24 cellular contexts compared by ENCODE assay signal in the genomic region with DNA sequence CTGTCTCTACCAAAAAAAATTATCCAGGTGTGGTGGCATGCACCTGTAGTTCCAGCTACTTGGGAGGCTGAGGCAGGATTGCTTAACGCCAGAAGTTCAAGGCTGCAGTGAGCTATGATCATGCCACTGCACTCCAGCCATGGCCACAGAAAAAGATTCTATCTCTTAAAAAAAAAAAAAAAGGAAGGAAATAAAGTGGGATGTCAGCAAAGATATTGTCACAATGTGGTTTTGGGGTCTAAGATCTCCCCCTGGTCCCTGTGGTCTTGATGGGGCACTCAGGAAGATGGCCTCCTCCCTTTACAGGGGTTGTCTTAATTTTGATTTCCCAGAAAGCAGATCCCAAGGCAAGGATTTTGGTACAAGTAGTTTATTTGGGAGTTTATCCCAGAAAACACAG.
"Had no signal": no experiment of that assay in that cellular context is flagged by ENCODE, and none has a peak within 500 bp of the region (broad histone marks: within the 10 kb centered on the region; RNA-seq: fewer than 3 reads in every experiment).

No MANE protein-coding gene starts in this region.

- H3K4me3 ChIP-seq: ascending aorta, cardiac muscle cell, colonic mucosa, dorsolateral prefrontal cortex, ovary, skin epidermis, suprapubic skin, tibial artery, upper lobe of right lung had no signal

- DNase-seq: activated B cell treated with CpG ODN at 0.5 μM for 24 hours; activated CD4-positive, alpha-beta T cell treated with anti-CD3 and anti-CD28 coated beads for 36 hours; activated CD4-positive, alpha-beta T cell treated with anti-CD3 and anti-CD28 coated beads, Interleukin-2, amount 50 U/mL, for 4 hours; activated gamma-delta T cell; activated naive CD4-positive, alpha-beta T cell treated with anti-CD3 and anti-CD28 coated beads, Interleukin-2, amount 10 ng/mL, durations not matched to agents 7 days and 5 days; activated naive CD8-positive, alpha-beta T cell treated with anti-CD3 and anti-CD28 coated beads, Interleukin-2, amount 10 ng/mL, durations not matched to agents 7 days and 5 days; cerebellar nuclear complex; colonic mucosa; dorsolateral prefrontal cortex; effector memory CD4-positive, alpha-beta T cell; left ventricle myocardium superior; nephron progenitor cell; ovary; stimulated activated CD4-positive, alpha-beta T cell treated with anti-CD3 and anti-CD28 coated beads, Interleukin-1b, Interleukin-23, amount 100 ng/mL, for 48 hours; stimulated activated CD4-positive, alpha-beta T cell treated with anti-CD3 and anti-CD28 coated beads, Interleukin-4, amount 100 ng/mL, for 4 hours; stimulated activated CD8-positive, alpha-beta memory T cell treated with anti-CD3 and anti-CD28 coated beads, Interleukin-4, amount 100 ng/mL, for 48 hours; stimulated activated naive CD8-positive, alpha-beta T cell treated with anti-CD3 and anti-CD28 coated beads, Interleukin-15, amount 100 ng/mL, for 72 hours; T-helper 1 cell; tibial artery; upper lobe of right lung had no signal

- H3K36me3 ChIP-seq: ascending aorta, cardiac muscle cell, colonic mucosa, ovary, suprapubic skin, tibial artery, upper lobe of right lung had no signal

- H3K9me3 ChIP-seq: ascending aorta, colonic mucosa, ovary, suprapubic skin, tibial artery, upper lobe of right lung had no signal

- H3K4me1 ChIP-seq: colonic mucosa had no signal

- H3K27ac ChIP-seq: ascending aorta, cardiac muscle cell, colonic mucosa, dorsolateral prefrontal cortex, ovary, skin epidermis, suprapubic skin, tibial artery, upper lobe of right lung had no signal

- H3K27me3 ChIP-seq: ovary had no signal
